In genomic region chr18:23619388-23619873, GRCh38 we compare ENCODE assay signal across 8 cellular contexts. TPM values are rescaled to one million over a fixed set of nuclear protein-coding genes. Genes with fewer than 3 reads are reported as not detected.
A peak's percentile ranks its signal among the peaks of the same experiment; 100 is the strongest.
DNase-seq lines count a peak whose midpoint lies in the region; ATAC-seq, FAIRE-seq and TF ChIP-seq lines count a peak whose summit lies in the region.

No MANE protein-coding gene starts in this region.

- CTCF ChIA-PET in GM12878 (lab: Yijun Ruan, JAX) = interaction anchor here (0.6 to 2.5 kb wide), 6 partner anchors 9 to 191 kb away, joined by 3 to 22 read pairs (median 4); no protein-coding TSS in a partner anchor

- H3K27me3 ChIP-seq in GM12878 (replicated peaks in 1 of 2; ENCODE audit: control insufficient read depth in 2 of 2, insufficient read depth in 2 of 2, low read length in 1 of 2) = peaks cover 0 to 5% of the 10 kb centered on the region in 2 experiments; a peak in 2 of 4 replicates
- peaks cover 0 to 38% of the 10 kb centered on the region in 2 donors for H3K27me3 ChIP-seq in left lung
- peaks cover 0 to 9% (median 3%) of the 10 kb centered on the region in 5 donors for H3K27me3 ChIP-seq in subcutaneous abdominal adipose tissue (ENCODE audit: control insufficient read depth in 5 of 5, insufficient read depth in 4 of 5, low read length in 5 of 5)

- no peaks in the 10 kb centered on the region for H3K79me2 ChIP-seq in GM12878 (ENCODE audit: control insufficient read depth, insufficient read depth, low read length)

- H3K36me3 ChIP-seq in GM12878 (ENCODE audit: control insufficient read depth in 2 of 2, insufficient read depth in 2 of 2, low read length in 1 of 2) = no peaks in the 10 kb centered on the region
- H3K36me3 ChIP-seq in left lung = no peaks in the 10 kb centered on the region
- peaks cover 0 to 2% (median 0%) of the 10 kb centered on the region in 5 donors for H3K36me3 ChIP-seq in subcutaneous abdominal adipose tissue (ENCODE audit: control insufficient read depth in 5 of 5, insufficient read depth in 5 of 5, low read length in 5 of 5)

- WGBS in GM12878 (ENCODE audit: insufficient coverage, insufficient replicate concordance, low lambda C conversion rate, missing lambda C conversion rate) = 11% methylated on average over 34 of the region's 41 CpGs

- H3K9ac ChIP-seq in GM12878 (ENCODE audit: control insufficient read depth, insufficient read depth, low read length) = peak overlapping the region; percentile 7; the same call in 1 of the 2 replicates
- peak overlapping the region in 3 of 5 donors; percentile 13 to 60 (median 40) for H3K9ac ChIP-seq in subcutaneous abdominal adipose tissue (ENCODE audit: low read length in 5 of 5)

- TF ChIP-seq CTCF in GM12865 (IDR thresholded peaks at IDR 0.05; ENCODE audit: insufficient read depth, low read depth, low read length, missing control alignments) (no peak), GM12878 (IDR thresholded peaks at IDR 0.05 in 2 of 3, conservative IDR thresholded peaks at IDR 0.05 in 1 of 3; ENCODE audit: control insufficient read depth in 2 of 3, extremely low read depth in 1 of 3, insufficient read depth in 1 of 3, low read depth in 3 of 3, low read length in 3 of 3) (no peak), left lung (IDR thresholded peaks at IDR 0.05) (no peak)

- no peaks in the 10 kb centered on the region for H4K20me1 ChIP-seq in GM12878 (ENCODE audit: control insufficient read depth, insufficient read depth)

- DNase-seq in GM12865 (ENCODE audit: low read depth) = peak; percentile 36
- no peak for DNase-seq in GM12878 (ENCODE audit: low read depth, low spot score)
- peak; percentile 38 to 85 for DNase-seq in left lung
- DNase-seq in cerebellum (ENCODE audit: low spot score) = no peak
- no peak for DNase-seq in NCI-H2029 (lab: John Stamatoyannopoulos, UW)

- intact Hi-C loops in GM12878 (cut with micrococcal nuclease; ENCODE audit: unreplicated experiment) = loop anchor here (2.0 kb wide), 1 partner anchor 33 kb away; the partner anchor contains the start of gene NPC1
- intact Hi-C loops in left lung (cut with DNase I) = loop anchor here in 1 of 2 donors (10.0 kb wide), 1 partner anchor 505 kb away; no protein-coding TSS in a partner anchor

- TF ChIP-seq POLR2A in GM12878 (IDR thresholded peaks at IDR 0.05; ENCODE audit: low read depth, low read length) = no peak

- peak overlapping the region; percentile 83 for H3K4me2 ChIP-seq in GM12878 (ENCODE audit: control insufficient read depth, insufficient read depth)

- H3K9me3 ChIP-seq in GM12878 (replicated peaks; ENCODE audit: control insufficient read depth, insufficient read depth, low read length) (no peaks in the 10 kb centered on the region), left lung (no peaks in the 10 kb centered on the region), subcutaneous abdominal adipose tissue (ENCODE audit: control insufficient read depth in 5 of 5, low read length in 5 of 5) (no peaks in the 10 kb centered on the region)

- peaks cover 17% of the 10 kb centered on the region for H3K4me1 ChIP-seq in GM12878 (ENCODE audit: control insufficient read depth, insufficient read depth, low read length)
- peaks cover 8 to 21% of the 10 kb centered on the region in 2 donors for H3K4me1 ChIP-seq in left lung
- peaks cover 3 to 18% (median 12%) of the 10 kb centered on the region in 5 donors for H3K4me1 ChIP-seq in subcutaneous abdominal adipose tissue (ENCODE audit: control insufficient read depth in 5 of 5, insufficient read depth in 5 of 5, low read length in 5 of 5)

- peak overlapping the region; percentile 61 for H2AFZ ChIP-seq in GM12878 (ENCODE audit: control insufficient read depth, low read depth, low read length)

- H3K4me3 ChIP-seq in GM12865 (ENCODE audit: low read depth, low read length) (peak overlapping the region; percentile 50), GM12878 (peak overlapping the region; percentile 57; the same call in 1 of the 2 replicates), left lung (peak overlapping the region; percentile 33 to 39), subcutaneous abdominal adipose tissue (ENCODE audit: low read depth in 1 of 5, low read length in 5 of 5) (peak overlapping the region; percentile 55 to 73 (median 65))

- ATAC-seq in HG03045 (IDR thresholded peaks at IDR 0.05; ENCODE audit: unreplicated experiment) (peak; percentile 32), GM12878 (peak; percentile 42), left lung (peak; percentile 59), GM19351 (IDR thresholded peaks at IDR 0.05; ENCODE audit: unreplicated experiment) (no peak)

- BruUV-seq in GM12878 (replicated peaks; lab: Mats Ljungman, UMichigan) = TSS peak; percentile 85

- RAD21 ChIA-PET in GM12878 (lab: Charles Lee; ENCODE audit: unreplicated experiment) = interaction anchor here (1.2 to 3.2 kb wide), 4 partner anchors 32 to 326 kb away, joined by 3 to 22 read pairs (median 13); partner anchors contain the start of gene NPC1

- TF ChIP-seq EP300 in GM12878 (IDR thresholded peaks at IDR 0.05; ENCODE audit: borderline replicate concordance in 1 of 2, control insufficient read depth in 1 of 2, low read depth in 2 of 2, low read length in 2 of 2) = no peak; a peak in 1 of 4 replicates

- in situ Hi-C loops in GM12878 (cut with MboI) = no loop called here

- SMC1A ChIA-PET in GM12878 (lab: Charles Lee; ENCODE audit: uncharacterized antibody, unreplicated experiment) = interaction anchor here (1.0 to 3.2 kb wide), 11 partner anchors 8 to 121 kb away, joined by 3 to 28 read pairs (median 6); partner anchors contain the start of gene NPC1

- no peak for FAIRE-seq in GM12878 (lab: Jason Lieb, UNC)

- H3K27ac ChIP-seq in GM12878 (ENCODE audit: control insufficient read depth, insufficient read depth) = no peak overlapping the region
- H3K27ac ChIP-seq in left lung = peak overlapping the region in 1 of 2 donors; percentile 5
- H3K27ac ChIP-seq in subcutaneous abdominal adipose tissue (ENCODE audit: low read depth, low read length) = no peak overlapping the region

- no peak for TF ChIP-seq RAD21 in GM12878 (IDR thresholded peaks at IDR 0.05; ENCODE audit: insufficient read depth, low read depth, low read length)

- POLR2A ChIA-PET in GM12878 (lab: Charles Lee) = interaction anchor here (1.0 to 2.5 kb wide), 3 partner anchors 34 to 394 kb away, joined by 4 to 33 read pairs (median 4); partner anchors contain the start of gene NPC1

TF ChIP-seq in GM12878, 131 proteins besides CTCF, POLR2A, EP300 and RAD21 (continues in another document):
- TF ChIP-seq SUZ12 (IDR thresholded peaks at IDR 0.05; ENCODE audit: unreplicated experiment) (no peak), BCL11A (IDR thresholded peaks at IDR 0.05; ENCODE audit: low read depth, low read length) (no peak)

RNA-seq across cellular contexts. Expression of gene NPC1, which starts 33.1 kb away (rescaled TPM):
- 177 TPM in 2 replicates for total RNA-seq in GM12878 (2013; cell fraction: nucleolus; rRNA removed)
- total RNA-seq in GM12878 (2014; rRNA removed) (18.9 and 24.0 TPM in 2 replicates), GM12878 (2014; rRNA removed; fragmentation: Illumina TruSeq; extraction: Trizol) (19.9 and 21.1 TPM in 2 replicates), GM12878 (2021) (22.9 and 25.5 TPM in 2 replicates), left lung (100 to 1,000 TPM; 103 to 138 TPM), cerebellum (34.8 TPM)
- polyA plus RNA-seq in GM12878 (2011; ENCODE audit: low read depth) = 8.6 TPM
- polyA plus RNA-seq in GM12878 (2011; rRNA removed) (38.3 and 45.2 TPM in 2 replicates), GM12878 (2014; fragmentation: Illumina TruSeq; extraction: Trizol) (17.4 and 21.1 TPM in 2 replicates), GM12878 (2014; fragmentation: Nextera tagmentation; extraction: Ambion mirVana) (10 to 100 TPM; 10.1 to 11.0 TPM), GM12878 (2014; rRNA removed) (15.8 and 19.0 TPM in 2 replicates), GM12878 (2016; fragmentation: Nextera tagmentation; extraction: Ambion mirVana) (10 to 100 TPM; 20.6 to 24.4 TPM)
- polyA plus RNA-seq in GM12878 (2011; cell fraction: cytosol; rRNA removed) = 52.8 and 53.1 TPM in 2 replicates
- polyA plus RNA-seq in GM12878 (2011; cell fraction: nucleus; rRNA removed) = 114 and 152 TPM in 2 replicates
- polyA plus RNA-seq in GM12878 (2012) = 12.9 and 20.2 TPM in 2 replicates
- polyA minus RNA-seq in GM12878 (2011; rRNA and poly(A)+ RNA removed) = 106 and 135 TPM in 2 replicates
- 26.2 and 31.5 TPM in 2 replicates for polyA minus RNA-seq in GM12878 (2011; cell fraction: cytosol; rRNA and poly(A)+ RNA removed)
- polyA minus RNA-seq in GM12878 (2011; cell fraction: nucleus; rRNA and poly(A)+ RNA removed) = 98.8 and 143 TPM in 2 replicates

RNA-seq across cellular contexts. Expression of gene ANKRD29, which starts 43.3 kb away (rescaled TPM):
- total RNA-seq in GM12878 (2013; cell fraction: nucleolus; rRNA removed) = 1.8 and 2.9 TPM in 2 replicates
- total RNA-seq in GM12878 (2014; rRNA removed) (0.98 and 1.3 TPM in 2 replicates), GM12878 (2014; rRNA removed; fragmentation: Illumina TruSeq; extraction: Trizol) (1.6 TPM in 2 replicates), GM12878 (2021) (1.4 and 1.7 TPM in 2 replicates), left lung (10 to 100 TPM; 23.1 to 51.9 TPM), cerebellum (9.5 TPM)
- polyA plus RNA-seq in GM12878 (2011; ENCODE audit: low read depth) = 0.18 TPM
- polyA plus RNA-seq in GM12878 (2011; rRNA removed) (9.2 and 15.1 TPM in 2 replicates), GM12878 (2014; fragmentation: Illumina TruSeq; extraction: Trizol) (2.4 and 3.5 TPM in 2 replicates), GM12878 (2014; fragmentation: Nextera tagmentation; extraction: Ambion mirVana) (under 1 TPM; 0.53 to 0.62 TPM), GM12878 (2014; rRNA removed) (1.2 and 2.5 TPM in 2 replicates), GM12878 (2016; fragmentation: Nextera tagmentation; extraction: Ambion mirVana) (1 to 10 TPM; 1.6 TPM)
- 4.4 and 6.0 TPM in 2 replicates for polyA plus RNA-seq in GM12878 (2011; cell fraction: cytosol; rRNA removed)
- polyA plus RNA-seq in GM12878 (2011; cell fraction: nucleus; rRNA removed) = 4.7 and 5.0 TPM in 2 replicates
- polyA plus RNA-seq in GM12878 (2012) = 0.32 and 0.37 TPM in 2 replicates
- polyA minus RNA-seq in GM12878 (2011; rRNA and poly(A)+ RNA removed) = 3.4 and 4.3 TPM in 2 replicates
- polyA minus RNA-seq in GM12878 (2011; cell fraction: cytosol; rRNA and poly(A)+ RNA removed) = 3.2 and 4.4 TPM in 2 replicates
- 3.1 and 6.1 TPM in 2 replicates for polyA minus RNA-seq in GM12878 (2011; cell fraction: nucleus; rRNA and poly(A)+ RNA removed)

Comparison
In these comparisons a context has a peak if more than half of its experiments do, and no peak if none do; other contexts are left out.
1. DNase-seq: peak in GM12865 (single experiment) and left lung (2 of 2); none in GM12878 (single experiment), cerebellum (single experiment) and NCI-H2029 (single experiment).
2. Peak in every context shown above with its lines, with median percentiles within 50 percentile points of each other: H3K4me3 ChIP-seq.